ENCODE assay signal across 12 cellular contexts in the genomic region with DNA sequence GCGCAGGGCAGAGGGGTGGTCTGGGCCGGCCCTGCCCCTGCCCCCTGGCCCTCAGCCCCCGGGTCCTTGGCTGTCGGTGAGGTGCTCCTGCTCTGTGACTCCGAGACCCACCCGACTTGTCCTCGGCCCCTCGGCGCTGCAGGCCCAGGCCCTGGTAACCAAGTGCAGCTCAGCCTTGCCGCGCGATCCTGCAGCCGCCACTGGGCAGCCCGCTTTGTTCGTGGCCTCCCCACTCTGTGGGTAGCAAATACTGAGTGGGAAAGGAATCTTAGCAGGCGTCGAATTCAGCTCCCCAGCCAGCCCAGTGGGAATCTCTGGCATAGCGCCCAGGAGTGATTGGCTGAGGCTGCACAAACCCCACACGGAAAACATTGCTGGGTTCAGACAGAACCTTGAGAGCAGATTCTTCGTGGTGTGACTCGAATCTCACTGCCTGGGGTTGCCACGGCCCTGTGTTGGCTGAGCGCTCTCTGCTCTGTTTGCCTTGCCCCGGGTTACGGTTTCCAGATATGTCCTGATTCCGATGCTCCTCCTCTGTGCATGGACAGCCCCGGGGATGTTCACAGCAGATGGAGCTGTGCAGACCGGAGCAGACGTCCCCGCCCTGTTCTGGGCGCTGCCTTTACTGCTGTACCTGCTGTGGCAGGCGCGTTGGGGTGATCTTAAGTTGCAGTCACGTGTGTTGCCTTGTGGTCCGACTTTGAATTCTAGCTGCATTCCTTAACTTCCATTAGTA. TPM values are rescaled to one million over a fixed set of nuclear protein-coding genes. Genes with fewer than 3 reads are reported as not detected.
A peak's percentile ranks its signal among the peaks of the same experiment; 100 is the strongest.
DNase-seq lines count a peak whose midpoint lies in the region; FAIRE-seq and TF ChIP-seq lines count a peak whose summit lies in the region.
"Had no signal": no experiment of that assay in that cellular context is flagged by ENCODE, and none has a peak within 500 bp of the region (broad histone marks: within the 10 kb centered on the region; RNA-seq: fewer than 3 reads in every experiment).

No MANE protein-coding gene starts in this region.

- peak overlapping the region; percentile 45 for H3K4me2 ChIP-seq in keratinocyte (ENCODE audit: control insufficient read depth, extremely low read depth, insufficient read depth, low read depth, low read length)

- H3K36me3 ChIP-seq in adipocyte (ENCODE audit: control insufficient read depth, insufficient read depth, low read length, severe bottlenecking) (peaks cover 4% of the 10 kb centered on the region), keratinocyte (ENCODE audit: control insufficient read depth in 2 of 2, extremely low read depth in 1 of 2, insufficient read depth in 2 of 2, low read length in 2 of 2) (no peaks in the 10 kb centered on the region), testis (ENCODE audit: low read depth, missing control alignments) (no peaks in the 10 kb centered on the region)

- dilution Hi-C loops in keratinocyte (cut with MboI; ENCODE audit: extremely low pct_ligation_motif_present, low sequenced_read_pairs), result no loop called here

- H2AFZ ChIP-seq in keratinocyte (ENCODE audit: control insufficient read depth, low read length), result peak overlapping the region; percentile 49

- H3K79me2 ChIP-seq in keratinocyte (ENCODE audit: control insufficient read depth, insufficient read depth, low read length), result no peaks in the 10 kb centered on the region

- H3K27ac ChIP-seq in keratinocyte (ENCODE audit: control insufficient read depth, insufficient read depth, low read length), result no peak overlapping the region
- H3K27ac ChIP-seq in testis, result no peak overlapping the region
- H3K27ac ChIP-seq: C4-2B had no signal

- DNase-seq in activated T-cell treated with anti-CD3 and anti-CD28 coated beads, Interleukin-2, amount 50 U/mL, for 24 hours, result peak; percentile 27
- DNase-seq in activated T-cell treated with anti-CD3 and anti-CD28 coated beads for 4 hours, result no peak
- peak; percentile 42 for DNase-seq in adipocyte (ENCODE audit: low read depth)
- no peak for DNase-seq in keratinocyte (ENCODE audit: low read depth, low spot score)
- peak; percentile 46 for DNase-seq in testis
- DNase-seq in immature natural killer cell, result no peak
- DNase-seq in CD1c-positive myeloid dendritic cell (ENCODE audit: extremely low spot score), result no peak
- DNase-seq in G401 (ENCODE audit: low spot score), result no peak
- DNase-seq: activated CD8-positive, alpha-beta T cell treated with anti-CD3 and anti-CD28 coated beads, Interleukin-2, amount 10 ng/mL, durations not matched to agents 7 days and 5 days; NCI-H2029; SIG-M5 had no signal

- H3K9me3 ChIP-seq in adipocyte (ENCODE audit: control insufficient read depth, low read length), result no peaks in the 10 kb centered on the region
- H3K9me3 ChIP-seq in keratinocyte (ENCODE audit: control insufficient read depth, low read depth, low read length), result no peaks in the 10 kb centered on the region
- H3K9me3 ChIP-seq in testis, result no peaks in the 10 kb centered on the region

- no peaks in the 10 kb centered on the region for H3K9me3 Mint-ChIP-seq in activated T-cell treated with anti-CD3 and anti-CD28 coated beads, Interleukin-2, amount 50 U/mL, for 24 hours
- no peaks in the 10 kb centered on the region for H3K9me3 Mint-ChIP-seq in immature natural killer cell

- H3K4me3 Mint-ChIP-seq in activated T-cell treated with anti-CD3 and anti-CD28 coated beads, Interleukin-2, amount 50 U/mL, for 24 hours, result no peak overlapping the region
- no peak overlapping the region for H3K4me3 Mint-ChIP-seq in immature natural killer cell
- H3K4me3 Mint-ChIP-seq: activated CD8-positive, alpha-beta T cell treated with anti-CD3 and anti-CD28 coated beads, Interleukin-2, amount 10 ng/mL, durations not matched to agents 7 days and 5 days had no signal

- 59 to 71% methylated on average over 12 to 35 of the region's 35 CpGs for WGBS in testis, 2 donors

- no peaks in the 10 kb centered on the region for H3K9me1 ChIP-seq in keratinocyte (ENCODE audit: control insufficient read depth, extremely low read depth, insufficient read depth, low read length)

- peaks cover 7% of the 10 kb centered on the region for H3K27me3 Mint-ChIP-seq in activated T-cell treated with anti-CD3 and anti-CD28 coated beads, Interleukin-2, amount 50 U/mL, for 24 hours
- peaks cover 0 to 6% (median 0%) of the 10 kb centered on the region in 3 donors for H3K27me3 Mint-ChIP-seq in immature natural killer cell (ENCODE audit: low read depth in 3 of 3)

- H3K27ac Mint-ChIP-seq in activated T-cell treated with anti-CD3 and anti-CD28 coated beads, Interleukin-2, amount 50 U/mL, for 24 hours, result peak overlapping the region; percentile 29
- H3K27ac Mint-ChIP-seq in immature natural killer cell, result no peak overlapping the region

- no peak for FAIRE-seq in keratinocyte (lab: Jason Lieb, UNC)

- peaks cover 18% of the 10 kb centered on the region for H3K36me3 Mint-ChIP-seq in activated T-cell treated with anti-CD3 and anti-CD28 coated beads, Interleukin-2, amount 50 U/mL, for 24 hours (ENCODE audit: low read depth)
- no peaks in the 10 kb centered on the region for H3K36me3 Mint-ChIP-seq in immature natural killer cell

- TF ChIP-seq POLR2A in testis (IDR thresholded peaks at IDR 0.05), result no peak

- peak overlapping the region; percentile 63 for H3K9ac ChIP-seq in adipocyte (ENCODE audit: low read length)
- H3K9ac ChIP-seq in keratinocyte (ENCODE audit: control insufficient read depth, extremely low read depth, insufficient read depth, low read length), result no peak overlapping the region

- no peaks in the 10 kb centered on the region for H4K20me1 ChIP-seq in keratinocyte (ENCODE audit: control insufficient read depth, extremely low read depth, insufficient read depth, low read length)

- H3K4me3 ChIP-seq in adipocyte (ENCODE audit: low read length), result peak overlapping the region; percentile 42
- H3K4me3 ChIP-seq in keratinocyte (ENCODE audit: control insufficient read depth in 2 of 3, extremely low read depth in 1 of 3, insufficient read depth in 2 of 3, low read depth in 1 of 3, low read length in 3 of 3), result no peak overlapping the region
- no peak overlapping the region for H3K4me3 ChIP-seq in testis

- TF ChIP-seq CTCF in keratinocyte (optimal IDR thresholded peaks at IDR 0.05 in 1 of 3, IDR thresholded peaks at IDR 0.05 in 1 of 3, conservative IDR thresholded peaks at IDR 0.05 in 1 of 3; ENCODE audit: extremely low read depth in 1 of 3, insufficient read depth in 2 of 3, low read length in 3 of 3), result peak in 1 of 3 experiments; percentile 21
- TF ChIP-seq CTCF in testis (IDR thresholded peaks at IDR 0.05), result no peak

- peaks cover 18% of the 10 kb centered on the region for H3K4me1 Mint-ChIP-seq in activated T-cell treated with anti-CD3 and anti-CD28 coated beads, Interleukin-2, amount 50 U/mL, for 24 hours (ENCODE audit: low read depth)
- no peaks in the 10 kb centered on the region for H3K4me1 Mint-ChIP-seq in immature natural killer cell

- in situ Hi-C loops in G401 (cut with HindIII; ENCODE audit: low sequenced_read_pairs), result no loop called here

- peaks cover 12% of the 10 kb centered on the region for H3K4me1 ChIP-seq in adipocyte (ENCODE audit: control insufficient read depth, insufficient read depth, low read length)
- peaks cover 6% of the 10 kb centered on the region for H3K4me1 ChIP-seq in keratinocyte (ENCODE audit: control insufficient read depth, extremely low read depth, insufficient read depth, low read length)
- no peaks in the 10 kb centered on the region for H3K4me1 ChIP-seq in testis

- intact Hi-C loops in testis (cut with DNase I; ENCODE audit: low total_unique reads), result no loop called here

- H3K27me3 ChIP-seq in adipocyte (replicated peaks; ENCODE audit: control insufficient read depth, insufficient read depth, low read length) (no peaks in the 10 kb centered on the region), keratinocyte (ENCODE audit: control insufficient read depth, extremely low read depth, insufficient read depth, low read length) (no peaks in the 10 kb centered on the region), testis (no peaks in the 10 kb centered on the region)

RNA-seq across cellular contexts. Expression of a gene that starts 13.4 kb away (rescaled TPM):
- polyA plus RNA-seq in keratinocyte (13.6 to 14.4 TPM (median 14.2 TPM) in 3 replicates), testis (ENCODE audit: insufficient read depth, low read depth, low replicate concordance) (111 TPM), immature natural killer cell (10 to 100 TPM; 22.6 to 43.9 (median 34.0) TPM)
- 28.9 TPM for polyA plus RNA-seq in keratinocyte (2011; ENCODE audit: low read depth)
- polyA plus RNA-seq in keratinocyte (2011; cell fraction: cytosol; rRNA removed), result 11.4 and 14.7 TPM in 2 replicates
- 32.5 and 35.7 TPM in 2 replicates for polyA plus RNA-seq in keratinocyte (2011; cell fraction: nucleus; rRNA removed)
- polyA plus RNA-seq in keratinocyte (2012; ENCODE audit: low replicate concordance), result 23.7 and 26.2 TPM in 2 replicates
- polyA minus RNA-seq in keratinocyte, result 14.0 to 18.2 TPM (median 17.5 TPM) in 3 replicates
- polyA minus RNA-seq in keratinocyte (2011; cell fraction: cytosol; rRNA and poly(A)+ RNA removed), result 11.7 TPM
- polyA minus RNA-seq in keratinocyte (2011; cell fraction: nucleus; rRNA and poly(A)+ RNA removed), result 12.8 and 18.8 TPM in 2 replicates
- 100 to 1,000 TPM; 120 to 122 TPM for total RNA-seq in testis
- total RNA-seq in G401 (2014; rRNA removed; shearing (Covaris generic)), result 16.7 and 29.2 TPM in 2 replicates

Comparison
In these comparisons a context has a peak if more than half of its experiments do, and no peak if none do; other contexts are left out.
1. DNase-seq: peak in activated T-cell treated with anti-CD3 and anti-CD28 coated beads, Interleukin-2, amount 50 U/mL, for 24 hours (single experiment), adipocyte (single experiment) and testis (single experiment); none in activated T-cell treated with anti-CD3 and anti-CD28 coated beads for 4 hours (single experiment), keratinocyte (single experiment), immature natural killer cell (0 of 3), CD1c-positive myeloid dendritic cell (single experiment) and G401 (single experiment).